18 cellular contexts compared by ENCODE assay signal in the genomic region with DNA sequence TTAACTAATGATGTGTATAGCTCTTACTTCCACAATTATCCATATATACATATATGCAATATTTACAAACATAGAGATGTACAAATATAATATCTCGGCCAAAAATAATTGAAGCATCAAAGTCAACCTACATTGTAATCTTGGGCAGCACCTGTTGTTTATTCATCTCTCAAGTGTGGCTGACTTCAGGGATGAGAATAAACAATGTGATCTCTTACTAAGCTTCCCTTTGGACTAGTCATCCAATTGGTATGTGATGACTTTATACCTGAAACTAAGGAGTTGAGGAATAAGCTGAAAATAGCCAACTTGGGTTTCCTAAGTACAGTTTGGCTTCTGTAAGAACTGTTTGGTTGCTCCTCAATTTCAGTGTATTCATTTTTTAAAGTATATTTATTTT.
DNase-seq lines count a peak whose midpoint lies in the region; ATAC-seq and TF ChIP-seq lines count a peak whose summit lies in the region.
"Had no signal": no experiment of that assay in that cellular context is flagged by ENCODE, and none has a peak within 500 bp of the region (broad histone marks: within the 10 kb centered on the region; RNA-seq: fewer than 3 reads in every experiment).

No MANE protein-coding gene starts in this region.

- H3K4me3 ChIP-seq in kidney epithelial cell (ENCODE audit: low read depth, low read length), result no peak overlapping the region
- H3K4me3 ChIP-seq: BLaER1 treated with 17β-estradiol and CSF1 and Interleukin-3, amounts not matched to agents 10 nM and 100 nM; GM12878; heart right ventricle; thoracic aorta had no signal

- H3K56ac ChIP-seq in H9 (ENCODE audit: insufficient read length, low read depth, low read length), result no peak overlapping the region

- no peak overlapping the region for H2BK12ac ChIP-seq in H9 (ENCODE audit: insufficient read length, low read depth, low read length)

- no peaks in the 10 kb centered on the region for H3K79me1 ChIP-seq in H9 (ENCODE audit: insufficient read depth, low read depth, low read length, poor library complexity, severe bottlenecking)

- H4K20me1 ChIP-seq in H9 (ENCODE audit: control insufficient read depth, insufficient read depth, insufficient read length), result no peaks in the 10 kb centered on the region
- H4K20me1 ChIP-seq: BLaER1 treated with 17β-estradiol and CSF1 and Interleukin-3, amounts not matched to agents 10 nM and 100 nM had no signal

- no peaks in the 10 kb centered on the region for H3K23me2 ChIP-seq in H9 (ENCODE audit: insufficient read length, low read depth, low read length, poor library complexity, severe bottlenecking)

- H3K4me1 Mint-ChIP-seq in H9 (no peaks in the 10 kb centered on the region), mesothelial cell of epicardium (peaks cover under 1% of the 10 kb centered on the region)
- H3K4me1 Mint-ChIP-seq: activated naive CD8-positive, alpha-beta T cell treated with anti-CD3 and anti-CD28 coated beads for 36 hours had no signal

- H3K4ac ChIP-seq in H9 (ENCODE audit: low read depth, low read length), result no peak overlapping the region

- H3K9ac ChIP-seq in H9 (ENCODE audit: extremely low read depth, insufficient read length, low read length), result no peak overlapping the region
- H3K9ac ChIP-seq: BLaER1 treated with 17β-estradiol and CSF1 and Interleukin-3, amounts not matched to agents 10 nM and 100 nM had no signal

- H2AK5ac ChIP-seq in H9 (ENCODE audit: insufficient read length, low read length), result no peak overlapping the region

- no CpG with 5 or more reads among the region's 1 CpG for WGBS in H9 (ENCODE audit: extremely low coverage, insufficient read length, low lambda C conversion rate)

- no peak overlapping the region for H3K23ac ChIP-seq in H9 (ENCODE audit: insufficient read length, low read depth, low read length)

- H4K5ac ChIP-seq in H9 (ENCODE audit: insufficient read length, low read depth, low read length), result no peak overlapping the region

- no peak overlapping the region for H2AFZ ChIP-seq in H9 (ENCODE audit: low read length)

- H2BK20ac ChIP-seq in H9 (ENCODE audit: low read depth, low read length, poor library complexity, severe bottlenecking), result no peak overlapping the region

- no peak overlapping the region for H3T11ph ChIP-seq in H9 (ENCODE audit: low read length)

- H4K91ac ChIP-seq in H9 (ENCODE audit: insufficient read length, low read depth, low read length), result no peak overlapping the region

- no peak overlapping the region for H3K14ac ChIP-seq in H9 (ENCODE audit: insufficient read depth, low read length)

- H3K4me2 ChIP-seq in H9 (ENCODE audit: insufficient read depth, insufficient read length, low read length), result no peak overlapping the region
- H3K4me2 ChIP-seq: BLaER1 treated with 17β-estradiol and CSF1 and Interleukin-3, amounts not matched to agents 10 nM and 100 nM had no signal

- no peak overlapping the region for H4K8ac ChIP-seq in H9 (replicated peaks; ENCODE audit: insufficient read length, low read depth, low read length)

- no peaks in the 10 kb centered on the region for H3K27me3 ChIP-seq in kidney epithelial cell (ENCODE audit: control insufficient read depth, insufficient read depth, low read length)
- no peaks in the 10 kb centered on the region for H3K27me3 ChIP-seq in H9 (ENCODE audit: insufficient read depth, low read length)
- H3K27me3 ChIP-seq: BLaER1 treated with 17β-estradiol and CSF1 and Interleukin-3, amounts not matched to agents 10 nM and 100 nM; heart right ventricle had no signal

- H3K36me3 Mint-ChIP-seq in H9 (ENCODE audit: insufficient read depth in 1 of 3, low read depth in 3 of 3) (no peaks in the 10 kb centered on the region), mesothelial cell of epicardium (peaks cover 2% of the 10 kb centered on the region)

- H3K27me3 Mint-ChIP-seq in H9 (ENCODE audit: low read depth) (no peaks in the 10 kb centered on the region), mesothelial cell of epicardium (ENCODE audit: low read depth) (no peaks in the 10 kb centered on the region)
- H3K27me3 Mint-ChIP-seq: activated CD4-positive, alpha-beta T cell treated with anti-CD3 and anti-CD28 coated beads, Interleukin-2, amount 10 ng/mL, durations not matched to agents 24 days and 14 days; activated naive CD8-positive, alpha-beta T cell treated with anti-CD3 and anti-CD28 coated beads for 36 hours had no signal

- DNase-seq in EH (ENCODE audit: low read depth), result peak; percentile 38
- peak; percentile 52 for DNase-seq in LoVo (ENCODE audit: low spot score)
- DNase-seq in SW 1271 (lab: John Stamatoyannopoulos, UW), result peak; percentile 49 to 84
- peak; percentile 86 for DNase-seq in kidney epithelial cell (ENCODE audit: low read depth)
- no peak for DNase-seq in RPMI8226
- no peak for DNase-seq in H9
- DNase-seq in mesothelial cell of epicardium (ENCODE audit: low spot score in 2 of 2, unreplicated experiment in 2 of 2), result no peak
- DNase-seq: activated CD4-positive, alpha-beta T cell treated with anti-CD3 and anti-CD28 coated beads, Interleukin-2, amount 10 ng/mL, durations not matched to agents 24 days and 14 days; activated naive CD8-positive, alpha-beta T cell treated with anti-CD3 and anti-CD28 coated beads for 36 hours; activated T-cell treated with anti-CD3 and anti-CD28 coated beads, Interleukin-2, amount 50 U/mL, for 1 hour; DND-41; erythroblast; heart right ventricle had no signal

- H3K36me3 ChIP-seq in kidney epithelial cell (ENCODE audit: control insufficient read depth, insufficient read depth, low read length), result no peaks in the 10 kb centered on the region
- H3K36me3 ChIP-seq: heart right ventricle, thoracic aorta had no signal

- no peaks in the 10 kb centered on the region for H3K9me3 Mint-ChIP-seq in H9
- H3K9me3 Mint-ChIP-seq in mesothelial cell of epicardium, result no peaks in the 10 kb centered on the region
- H3K9me3 Mint-ChIP-seq: activated naive CD8-positive, alpha-beta T cell treated with anti-CD3 and anti-CD28 coated beads for 36 hours; nephron had no signal

- H3K4me3 Mint-ChIP-seq in H9, result no peak overlapping the region
- H3K4me3 Mint-ChIP-seq in mesothelial cell of epicardium, result no peak overlapping the region
- H3K4me3 Mint-ChIP-seq: activated CD4-positive, alpha-beta T cell treated with anti-CD3 and anti-CD28 coated beads, Interleukin-2, amount 10 ng/mL, durations not matched to agents 24 days and 14 days; activated naive CD8-positive, alpha-beta T cell treated with anti-CD3 and anti-CD28 coated beads for 36 hours; nephron had no signal

- H2BK15ac ChIP-seq in H9 (ENCODE audit: low read depth, low read length), result no peak overlapping the region

- ATAC-seq in GM19035 (IDR thresholded peaks at IDR 0.05; ENCODE audit: unreplicated experiment), result no peak
- ATAC-seq: GM12878, heart right ventricle had no signal

- H3K27ac ChIP-seq in H9 (ENCODE audit: insufficient read length, low read depth, low read length), result no peak overlapping the region
- H3K27ac ChIP-seq: BLaER1 treated with 17β-estradiol and CSF1 and Interleukin-3, amounts not matched to agents 10 nM and 100 nM; heart right ventricle; thoracic aorta had no signal

- H3K27ac Mint-ChIP-seq in H9 (no peak overlapping the region), mesothelial cell of epicardium (no peak overlapping the region)
- H3K27ac Mint-ChIP-seq: activated CD4-positive, alpha-beta T cell treated with anti-CD3 and anti-CD28 coated beads, Interleukin-2, amount 10 ng/mL, durations not matched to agents 24 days and 14 days; activated naive CD8-positive, alpha-beta T cell treated with anti-CD3 and anti-CD28 coated beads for 36 hours; nephron had no signal

- TF ChIP-seq CTCF in kidney epithelial cell (IDR thresholded peaks at IDR 0.05; ENCODE audit: insufficient read depth, low read length, poor library complexity, severe bottlenecking) (no peak), H9 (conservative IDR thresholded peaks at IDR 0.05) (no peak), mesothelial cell of epicardium (IDR thresholded peaks at IDR 0.05; ENCODE audit: unreplicated experiment) (no peak)

- no peak overlapping the region for H2BK120ac ChIP-seq in H9 (ENCODE audit: low read depth, low read length, poor library complexity, severe bottlenecking)

- no peaks in the 10 kb centered on the region for H3K4me1 ChIP-seq in H9 (ENCODE audit: insufficient read depth, low read length)
- H3K4me1 ChIP-seq: heart right ventricle had no signal

- H3K9me3 ChIP-seq in H9 (ENCODE audit: control insufficient read depth, low read depth, low read length), result no peaks in the 10 kb centered on the region
- H3K9me3 ChIP-seq: thoracic aorta had no signal

- H2BK5ac ChIP-seq in H9 (ENCODE audit: insufficient read length, low read length), result no peak overlapping the region

- no peaks in the 10 kb centered on the region for H3K79me2 ChIP-seq in H9 (ENCODE audit: insufficient read depth, low read length)

- H3K18ac ChIP-seq in H9 (ENCODE audit: insufficient read length, low read depth, low read length), result no peak overlapping the region

Comparison
In these comparisons a context has a peak if more than half of its experiments do, and no peak if none do; other contexts are left out.
1. DNase-seq: peak in EH (single experiment), LoVo (single experiment), SW 1271 (2 of 2) and kidney epithelial cell (single experiment); none in RPMI8226 (single experiment), H9 (single experiment) and mesothelial cell of epicardium (0 of 2).